20 cellular contexts compared by ENCODE assay signal in genomic region chr12:4107911-4108697, GRCh38.
A peak's percentile ranks its signal among the peaks of the same experiment; 100 is the strongest.
DNase-seq lines count a peak whose midpoint lies in the region; ATAC-seq and TF ChIP-seq lines count a peak whose summit lies in the region.
"Had no signal": no experiment of that assay in that cellular context is flagged by ENCODE, and none has a peak within 500 bp of the region (broad histone marks: within the 10 kb centered on the region; RNA-seq: fewer than 3 reads in every experiment).

No MANE protein-coding gene starts in this region.

- no peaks in the 10 kb centered on the region for H3K36me3 Mint-ChIP-seq in activated T-cell treated with anti-CD3 and anti-CD28 coated beads, Interleukin-2, amount 50 U/mL, for 72 hours (ENCODE audit: insufficient read depth in 2 of 2)
- no peaks in the 10 kb centered on the region for H3K36me3 Mint-ChIP-seq in central memory CD8-positive, alpha-beta T cell (ENCODE audit: insufficient read depth)
- H3K36me3 Mint-ChIP-seq in stimulated activated naive CD8-positive, alpha-beta T cell treated with anti-CD3 and anti-CD28 coated beads, Interleukin-15, Interleukin-2, amounts not matched to agents 100 ng/mL and 50 ng/mL, for 24 hours (ENCODE audit: low read depth) = no peaks in the 10 kb centered on the region
- H3K36me3 Mint-ChIP-seq: immature natural killer cell had no signal

- no peak for TF ChIP-seq CTCF in RWPE2 (IDR thresholded peaks at IDR 0.05; ENCODE audit: poor library complexity, severe bottlenecking)
- TF ChIP-seq CTCF in ascending aorta (IDR thresholded peaks at IDR 0.05) = no peak

- peaks cover 61% of the 10 kb centered on the region for H3K4me1 Mint-ChIP-seq in activated T-cell treated with anti-CD3 and anti-CD28 coated beads, Interleukin-2, amount 50 U/mL, for 72 hours (ENCODE audit: low read depth)
- peaks cover 13% of the 10 kb centered on the region for H3K4me1 Mint-ChIP-seq in central memory CD8-positive, alpha-beta T cell
- H3K4me1 Mint-ChIP-seq in stimulated activated naive CD8-positive, alpha-beta T cell treated with anti-CD3 and anti-CD28 coated beads, Interleukin-15, Interleukin-2, amounts not matched to agents 100 ng/mL and 50 ng/mL, for 24 hours (ENCODE audit: low read depth) = peaks cover 44% of the 10 kb centered on the region

- peaks cover 15% of the 10 kb centered on the region for H3K27me3 Mint-ChIP-seq in activated T-cell treated with anti-CD3 and anti-CD28 coated beads, Interleukin-2, amount 50 U/mL, for 72 hours (ENCODE audit: low read depth)
- H3K27me3 Mint-ChIP-seq in central memory CD8-positive, alpha-beta T cell = no peaks in the 10 kb centered on the region
- H3K27me3 Mint-ChIP-seq in stimulated activated naive CD8-positive, alpha-beta T cell treated with anti-CD3 and anti-CD28 coated beads, Interleukin-15, Interleukin-2, amounts not matched to agents 100 ng/mL and 50 ng/mL, for 24 hours = no peaks in the 10 kb centered on the region

- H3K9me3 ChIP-seq in RWPE2 (ENCODE audit: severe bottlenecking) (no peaks in the 10 kb centered on the region), ascending aorta (no peaks in the 10 kb centered on the region)
- H3K9me3 ChIP-seq: left ventricle myocardium inferior, mucosa of descending colon, Peyer's patch, testis had no signal

- H3K27ac ChIP-seq in RWPE2 (ENCODE audit: poor library complexity, severe bottlenecking) (peak overlapping the region; percentile 26), ascending aorta (no peak overlapping the region), substantia nigra (ENCODE audit: low read depth, low read length, poor library complexity, severe bottlenecking) (no peak overlapping the region)
- H3K27ac ChIP-seq: C4-2B, foreskin keratinocyte, left ventricle myocardium inferior, neural progenitor cell, Peyer's patch, testis had no signal

- ATAC-seq in activated T-cell treated with anti-CD3 and anti-CD28 coated beads, Interleukin-2, amount 50 U/mL, for 72 hours (replicated peaks in 1 of 2) = no peak
- ATAC-seq in RWPE2 (ENCODE audit: low read depth) = no peak
- ATAC-seq in central memory CD8-positive, alpha-beta T cell (replicated peaks; ENCODE audit: extremely low read depth, poor library complexity, severe bottlenecking) = no peak

- intact Hi-C loops in ascending aorta (cut with DNase I) = loop anchor here (1.0 kb wide), 1 partner anchor 169 kb away; no protein-coding TSS in a partner anchor

- no peaks in the 10 kb centered on the region for H3K36me3 ChIP-seq in RWPE2 (ENCODE audit: low read depth)
- no peaks in the 10 kb centered on the region for H3K36me3 ChIP-seq in ascending aorta
- H3K36me3 ChIP-seq: left ventricle myocardium inferior, neural progenitor cell, Peyer's patch had no signal

- peak overlapping the region in 1 of 2 donors; percentile 25 for H3K4me3 Mint-ChIP-seq in activated T-cell treated with anti-CD3 and anti-CD28 coated beads, Interleukin-2, amount 50 U/mL, for 72 hours
- no peak overlapping the region for H3K4me3 Mint-ChIP-seq in central memory CD8-positive, alpha-beta T cell
- H3K4me3 Mint-ChIP-seq in stimulated activated naive CD8-positive, alpha-beta T cell treated with anti-CD3 and anti-CD28 coated beads, Interleukin-15, Interleukin-2, amounts not matched to agents 100 ng/mL and 50 ng/mL, for 24 hours = no peak overlapping the region
- H3K4me3 Mint-ChIP-seq: neural progenitor cell had no signal

- no peaks in the 10 kb centered on the region for H3K27me3 ChIP-seq in RWPE2 (ENCODE audit: insufficient read depth, poor library complexity, severe bottlenecking)
- H3K27me3 ChIP-seq in ascending aorta = no peaks in the 10 kb centered on the region
- H3K27me3 ChIP-seq: foreskin keratinocyte, neural progenitor cell, Peyer's patch, testis had no signal

- H3K27ac Mint-ChIP-seq in activated T-cell treated with anti-CD3 and anti-CD28 coated beads, Interleukin-2, amount 50 U/mL, for 72 hours = peak overlapping the region; percentile 24
- H3K27ac Mint-ChIP-seq in central memory CD8-positive, alpha-beta T cell (ENCODE audit: low read depth) = peak overlapping the region; percentile 86
- H3K27ac Mint-ChIP-seq in stimulated activated naive CD8-positive, alpha-beta T cell treated with anti-CD3 and anti-CD28 coated beads, Interleukin-15, Interleukin-2, amounts not matched to agents 100 ng/mL and 50 ng/mL, for 24 hours = peak overlapping the region; percentile 87
- H3K27ac Mint-ChIP-seq: neural progenitor cell had no signal

- H3K4me1 ChIP-seq in RWPE2 (ENCODE audit: insufficient read depth, poor library complexity, severe bottlenecking) = peaks cover 19% of the 10 kb centered on the region
- H3K4me1 ChIP-seq in ascending aorta = no peaks in the 10 kb centered on the region
- H3K4me1 ChIP-seq: neural progenitor cell, Peyer's patch, testis had no signal

- H3K9me3 Mint-ChIP-seq in activated T-cell treated with anti-CD3 and anti-CD28 coated beads, Interleukin-2, amount 50 U/mL, for 72 hours = no peaks in the 10 kb centered on the region
- no peaks in the 10 kb centered on the region for H3K9me3 Mint-ChIP-seq in central memory CD8-positive, alpha-beta T cell
- no peaks in the 10 kb centered on the region for H3K9me3 Mint-ChIP-seq in stimulated activated naive CD8-positive, alpha-beta T cell treated with anti-CD3 and anti-CD28 coated beads, Interleukin-15, Interleukin-2, amounts not matched to agents 100 ng/mL and 50 ng/mL, for 24 hours
- H3K9me3 Mint-ChIP-seq: activated B cell treated with CpG ODN at 0.5 μM for 24 hours, immature natural killer cell had no signal

- no peak for DNase-seq in activated T-cell treated with anti-CD3 and anti-CD28 coated beads, Interleukin-2, amount 50 U/mL, for 72 hours
- DNase-seq in activated T-cell treated with anti-CD3 and anti-CD28 coated beads, Interleukin-2, amount 50 U/mL, for 48 hours = no peak
- no peak for DNase-seq in RWPE2 (ENCODE audit: low spot score)
- DNase-seq in central memory CD8-positive, alpha-beta T cell (ENCODE audit: low spot score in 2 of 2) = no peak
- no peak for DNase-seq in ascending aorta (ENCODE audit: low spot score in 2 of 2)
- no peak for DNase-seq in substantia nigra (lab: John Stamatoyannopoulos, UW)
- DNase-seq in C1 segment of cervical spinal cord (lab: John Stamatoyannopoulos, UW) = no peak
- DNase-seq: left ventricle myocardium inferior, NCI-H1105 treated with DMSO at 0.1 percent for 48 hours, NCI-H2081 treated with DMSO at 0.1 percent for 48 hours, NCI-H446 treated with DMSO at 0.1 percent for 48 hours had no signal

- H3K4me3 ChIP-seq in RWPE2 (ENCODE audit: severe bottlenecking) (no peak overlapping the region), ascending aorta (no peak overlapping the region)
- H3K4me3 ChIP-seq: left ventricle myocardium inferior, mucosa of descending colon, neural progenitor cell, Peyer's patch, testis had no signal

Comparison
In these comparisons a context has a peak if more than half of its experiments do, and no peak if none do; other contexts are left out.
1. H3K27ac Mint-ChIP-seq: peak in every context shown above with its lines; median percentile 87 in stimulated activated naive CD8-positive, alpha-beta T cell treated with anti-CD3 and anti-CD28 coated beads, Interleukin-15, Interleukin-2, amounts not matched to agents 100 ng/mL and 50 ng/mL, for 24 hours; 86 in central memory CD8-positive, alpha-beta T cell; 24 in activated T-cell treated with anti-CD3 and anti-CD28 coated beads, Interleukin-2, amount 50 U/mL, for 72 hours.